1 cellular context compared by ENCODE assay signal in the genomic region with DNA sequence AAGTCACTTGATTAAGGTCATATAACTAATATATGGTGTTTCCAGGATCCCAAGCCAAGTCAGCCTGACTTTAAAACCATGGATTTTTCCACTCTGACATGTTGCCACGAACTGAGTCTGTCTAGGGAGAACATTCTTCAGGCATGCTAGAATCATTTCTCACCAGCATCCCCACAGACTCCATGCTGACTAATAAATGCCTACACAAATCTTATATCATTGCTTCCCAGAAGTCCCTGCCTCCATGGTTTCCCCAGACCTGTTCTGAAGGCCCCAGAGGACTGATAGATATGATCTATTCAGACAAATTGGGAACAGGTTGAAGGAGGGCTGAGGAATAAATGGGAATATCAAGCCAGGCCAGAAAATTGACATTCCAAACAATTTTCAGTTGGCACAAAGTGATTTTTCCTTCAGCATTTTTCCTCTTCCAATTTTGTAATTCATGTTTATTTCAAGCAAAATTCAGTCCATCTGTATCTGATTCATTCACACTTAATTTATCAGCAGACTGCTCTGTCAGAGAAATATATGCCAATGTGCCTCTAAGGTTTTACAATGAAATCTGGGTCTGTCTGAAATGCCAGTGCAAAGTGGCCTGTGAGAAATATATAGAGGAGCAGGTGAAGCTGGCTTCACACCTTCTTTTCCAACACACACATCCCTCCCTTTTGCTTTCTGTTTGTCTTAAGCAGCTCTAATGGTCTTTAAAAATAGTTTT.
TF ChIP-seq lines count a peak whose summit lies in the region.

No MANE protein-coding gene starts in this region.

TF ChIP-seq in IMR-90, 13 proteins besides CTCF, POLR2A, EP300 and RAD21 (continued from another document):
- TF ChIP-seq, protein P1, sequence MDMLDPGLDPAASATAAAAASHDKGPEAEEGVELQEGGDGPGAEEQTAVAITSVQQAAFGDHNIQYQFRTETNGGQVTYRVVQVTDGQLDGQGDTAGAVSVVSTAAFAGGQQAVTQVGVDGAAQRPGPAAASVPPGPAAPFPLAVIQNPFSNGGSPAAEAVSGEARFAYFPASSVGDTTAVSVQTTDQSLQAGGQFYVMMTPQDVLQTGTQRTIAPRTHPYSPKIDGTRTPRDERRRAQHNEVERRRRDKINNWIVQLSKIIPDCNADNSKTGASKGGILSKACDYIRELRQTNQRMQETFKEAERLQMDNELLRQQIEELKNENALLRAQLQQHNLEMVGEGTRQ (IDR thresholded peaks at IDR 0.05; ENCODE audit: low read depth, low read length): no peak
- TF ChIP-seq CHD1 (IDR thresholded peaks at IDR 0.05; ENCODE audit: low read depth, low read length) (no peak), MXI1 (IDR thresholded peaks at IDR 0.05; ENCODE audit: borderline replicate concordance, low read depth, low read length) (no peak), RCOR1 (IDR thresholded peaks at IDR 0.05; ENCODE audit: insufficient replicate concordance, low read length) (no peak), FOS (IDR thresholded peaks at IDR 0.05; ENCODE audit: low read depth, low read length) (peak; percentile 15; the same call in 1 of the 2 replicates)
